1 cellular context compared by ENCODE assay signal in genomic region chr16:1991588-1992474, GRCh38.
A peak's percentile ranks its signal among the peaks of the same experiment; 100 is the strongest.
TF ChIP-seq lines count a peak whose summit lies in the region.

No MANE protein-coding gene starts in this region.

TF ChIP-seq in K562, 482 proteins besides CTCF, POLR2A, EP300 and RAD21 (continued from another document and continues in another):
- TF ChIP-seq ZNF512 (tag; IDR thresholded peaks at IDR 0.05), result no peak
- TF ChIP-seq ELF2 (CRISPR knock-in tag; IDR thresholded peaks at IDR 0.05), result no peak; the same call in 1 of the 2 replicates
- no peak for TF ChIP-seq CHD4 (IDR thresholded peaks at IDR 0.05; ENCODE audit: insufficient read depth, insufficient replicate concordance, low read depth, low read length, poor library complexity, severe bottlenecking)
- no peak for TF ChIP-seq WHSC1 (IDR thresholded peaks at IDR 0.05; ENCODE audit: low read length)
- TF ChIP-seq BHLHE40 (IDR thresholded peaks at IDR 0.05; ENCODE audit: low read length), result no peak
- no peak for TF ChIP-seq SMC3 (conservative IDR thresholded peaks at IDR 0.05; ENCODE audit: insufficient read depth, low read depth, low read length)
- TF ChIP-seq ZBTB40 (IDR thresholded peaks at IDR 0.05), result peak; percentile 55; the same call in 1 of the 2 replicates
- no peak for TF ChIP-seq ZBTB40 (CRISPR knock-in tag; IDR thresholded peaks at IDR 0.05)
- TF ChIP-seq ZNF318 (IDR thresholded peaks at IDR 0.05; ENCODE audit: borderline replicate concordance in 1 of 2, low read depth in 1 of 2), result no peak
- TF ChIP-seq DPF2 (IDR thresholded peaks at IDR 0.05), result no peak
- TF ChIP-seq, protein P1, sequence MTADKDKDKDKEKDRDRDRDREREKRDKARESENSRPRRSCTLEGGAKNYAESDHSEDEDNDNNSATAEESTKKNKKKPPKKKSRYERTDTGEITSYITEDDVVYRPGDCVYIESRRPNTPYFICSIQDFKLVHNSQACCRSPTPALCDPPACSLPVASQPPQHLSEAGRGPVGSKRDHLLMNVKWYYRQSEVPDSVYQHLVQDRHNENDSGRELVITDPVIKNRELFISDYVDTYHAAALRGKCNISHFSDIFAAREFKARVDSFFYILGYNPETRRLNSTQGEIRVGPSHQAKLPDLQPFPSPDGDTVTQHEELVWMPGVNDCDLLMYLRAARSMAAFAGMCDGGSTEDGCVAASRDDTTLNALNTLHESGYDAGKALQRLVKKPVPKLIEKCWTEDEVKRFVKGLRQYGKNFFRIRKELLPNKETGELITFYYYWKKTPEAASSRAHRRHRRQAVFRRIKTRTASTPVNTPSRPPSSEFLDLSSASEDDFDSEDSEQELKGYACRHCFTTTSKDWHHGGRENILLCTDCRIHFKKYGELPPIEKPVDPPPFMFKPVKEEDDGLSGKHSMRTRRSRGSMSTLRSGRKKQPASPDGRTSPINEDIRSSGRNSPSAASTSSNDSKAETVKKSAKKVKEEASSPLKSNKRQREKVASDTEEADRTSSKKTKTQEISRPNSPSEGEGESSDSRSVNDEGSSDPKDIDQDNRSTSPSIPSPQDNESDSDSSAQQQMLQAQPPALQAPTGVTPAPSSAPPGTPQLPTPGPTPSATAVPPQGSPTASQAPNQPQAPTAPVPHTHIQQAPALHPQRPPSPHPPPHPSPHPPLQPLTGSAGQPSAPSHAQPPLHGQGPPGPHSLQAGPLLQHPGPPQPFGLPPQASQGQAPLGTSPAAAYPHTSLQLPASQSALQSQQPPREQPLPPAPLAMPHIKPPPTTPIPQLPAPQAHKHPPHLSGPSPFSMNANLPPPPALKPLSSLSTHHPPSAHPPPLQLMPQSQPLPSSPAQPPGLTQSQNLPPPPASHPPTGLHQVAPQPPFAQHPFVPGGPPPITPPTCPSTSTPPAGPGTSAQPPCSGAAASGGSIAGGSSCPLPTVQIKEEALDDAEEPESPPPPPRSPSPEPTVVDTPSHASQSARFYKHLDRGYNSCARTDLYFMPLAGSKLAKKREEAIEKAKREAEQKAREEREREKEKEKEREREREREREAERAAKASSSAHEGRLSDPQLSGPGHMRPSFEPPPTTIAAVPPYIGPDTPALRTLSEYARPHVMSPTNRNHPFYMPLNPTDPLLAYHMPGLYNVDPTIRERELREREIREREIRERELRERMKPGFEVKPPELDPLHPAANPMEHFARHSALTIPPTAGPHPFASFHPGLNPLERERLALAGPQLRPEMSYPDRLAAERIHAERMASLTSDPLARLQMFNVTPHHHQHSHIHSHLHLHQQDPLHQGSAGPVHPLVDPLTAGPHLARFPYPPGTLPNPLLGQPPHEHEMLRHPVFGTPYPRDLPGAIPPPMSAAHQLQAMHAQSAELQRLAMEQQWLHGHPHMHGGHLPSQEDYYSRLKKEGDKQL (CRISPR knock-in tag; IDR thresholded peaks at IDR 0.05; ENCODE audit: borderline replicate concordance), result no peak
- no peak for TF ChIP-seq ZNF79 (CRISPR knock-in tag; IDR thresholded peaks at IDR 0.05; ENCODE audit: low read depth)
- TF ChIP-seq FIP1L1 (IDR thresholded peaks at IDR 0.05; ENCODE audit: low read depth, low read length, poor library complexity, severe bottlenecking), result no peak
- no peak for TF ChIP-seq NCOA2 (IDR thresholded peaks at IDR 0.05; ENCODE audit: partially characterized antibody in 2 of 2)
- TF ChIP-seq ZNF175 (CRISPR knock-in tag; IDR thresholded peaks at IDR 0.05; ENCODE audit: low read depth), result no peak
- no peak for TF ChIP-seq NELFE (IDR thresholded peaks at IDR 0.05; ENCODE audit: insufficient read depth, insufficient read length)
- TF ChIP-seq ZNF124 (CRISPR knock-in tag; IDR thresholded peaks at IDR 0.05), result no peak
- TF ChIP-seq, protein P2, sequence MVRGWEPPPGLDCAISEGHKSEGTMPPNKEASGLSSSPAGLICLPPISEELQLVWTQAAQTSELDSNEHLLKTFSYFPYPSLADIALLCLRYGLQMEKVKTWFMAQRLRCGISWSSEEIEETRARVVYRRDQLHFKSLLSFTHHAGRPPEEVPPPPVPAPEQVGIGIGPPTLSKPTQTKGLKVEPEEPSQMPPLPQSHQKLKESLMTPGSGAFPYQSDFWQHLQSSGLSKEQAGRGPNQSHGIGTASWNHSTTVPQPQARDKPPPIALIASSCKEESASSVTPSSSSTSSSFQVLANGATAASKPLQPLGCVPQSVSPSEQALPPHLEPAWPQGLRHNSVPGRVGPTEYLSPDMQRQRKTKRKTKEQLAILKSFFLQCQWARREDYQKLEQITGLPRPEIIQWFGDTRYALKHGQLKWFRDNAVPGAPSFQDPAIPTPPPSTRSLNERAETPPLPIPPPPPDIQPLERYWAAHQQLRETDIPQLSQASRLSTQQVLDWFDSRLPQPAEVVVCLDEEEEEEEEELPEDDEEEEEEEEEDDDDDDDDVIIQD (CRISPR knock-in tag; IDR thresholded peaks at IDR 0.05), result no peak
- no peak; a peak in 1 of 4 replicates for TF ChIP-seq KDM1A (IDR thresholded peaks at IDR 0.05)
- no peak for TF ChIP-seq ARID1B (IDR thresholded peaks at IDR 0.05)
- no peak for TF ChIP-seq SMAD1 (IDR thresholded peaks at IDR 0.05; ENCODE audit: low read depth, low read length, partially characterized antibody)
- no peak for TF ChIP-seq BRCA1 (IDR thresholded peaks at IDR 0.05)
- no peak for TF ChIP-seq BRCA1 (CRISPR knock-in tag; IDR thresholded peaks at IDR 0.05)
- no peak for TF ChIP-seq CBFB (CRISPR knock-in tag; IDR thresholded peaks at IDR 0.05)
- TF ChIP-seq ZNF583 (CRISPR knock-in tag; IDR thresholded peaks at IDR 0.05), result no peak
- no peak for TF ChIP-seq STAT5A (IDR thresholded peaks at IDR 0.05; ENCODE audit: borderline replicate concordance, low read length)
- TF ChIP-seq ELF4 (CRISPR knock-in tag; IDR thresholded peaks at IDR 0.05), result no peak
- TF ChIP-seq CREBBP (IDR thresholded peaks at IDR 0.05; ENCODE audit: low read depth, low read length), result no peak
- no peak for TF ChIP-seq ZNF324 (CRISPR knock-in tag; IDR thresholded peaks at IDR 0.05)
- TF ChIP-seq ILF3 (IDR thresholded peaks at IDR 0.05; ENCODE audit: borderline replicate concordance), result no peak
